ENCODE assay signal across 13 cellular contexts in genomic region chr9:134891713-134892112, GRCh38. TPM values are rescaled to one million over a fixed set of nuclear protein-coding genes. Genes with fewer than 3 reads are reported as not detected.
"Had no signal": no experiment of that assay in that cellular context is flagged by ENCODE, and none has a peak within 500 bp of the region (broad histone marks: within the 10 kb centered on the region; RNA-seq: fewer than 3 reads in every experiment).

No MANE protein-coding gene starts in this region.

- H3K4me3 ChIP-seq: esophagus muscularis mucosa, left lung, right atrium auricular region had no signal

- DNase-seq: activated CD4-positive, alpha-beta T cell treated with anti-CD3 and anti-CD28 coated beads for 4 hours; activated naive CD4-positive, alpha-beta T cell treated with anti-CD3 and anti-CD28 coated beads, Interleukin-2, amount 50 U/mL, for 16 hours; activated T-cell treated with anti-CD3 and anti-CD28 coated beads, Interleukin-2, amount 50 U/mL, for 24 hours; left lung; small intestine; T-helper 17 cell had no signal

- H3K36me3 ChIP-seq: esophagus muscularis mucosa, left lung, neutrophil, right atrium auricular region had no signal

- H3K27ac Mint-ChIP-seq: activated T-cell treated with anti-CD3 and anti-CD28 coated beads, Interleukin-2, amount 50 U/mL, for 24 hours; memory B cell; naive thymus-derived CD8-positive, alpha-beta T cell had no signal

- H3K9me3 Mint-ChIP-seq: activated T-cell treated with anti-CD3 and anti-CD28 coated beads, Interleukin-2, amount 50 U/mL, for 24 hours had no signal

- H3K36me3 Mint-ChIP-seq: memory B cell had no signal

- ATAC-seq: left lung; naive thymus-derived CD8-positive, alpha-beta T cell; SK-N-SH treated with all-trans-retinoic acid at 6 μM for 48 hours; T-helper 17 cell had no signal

- H3K27me3 ChIP-seq: right atrium auricular region had no signal

- H3K9me3 ChIP-seq: left lung, neutrophil, right atrium auricular region had no signal

- H3K27ac ChIP-seq: esophagus muscularis mucosa, left lung, neutrophil, right atrium auricular region had no signal

RNA-seq across cellular contexts. Expression of gene FCN2, which starts 11.1 kb away (rescaled TPM):
- total RNA-seq: cardiac septum; esophagus muscularis mucosa; left lung; naive thymus-derived CD8-positive, alpha-beta T cell; right atrium auricular region; T-helper 17 cell had no signal
